Comparison of ENCODE assay signal across 10 cellular contexts in the genomic region with DNA sequence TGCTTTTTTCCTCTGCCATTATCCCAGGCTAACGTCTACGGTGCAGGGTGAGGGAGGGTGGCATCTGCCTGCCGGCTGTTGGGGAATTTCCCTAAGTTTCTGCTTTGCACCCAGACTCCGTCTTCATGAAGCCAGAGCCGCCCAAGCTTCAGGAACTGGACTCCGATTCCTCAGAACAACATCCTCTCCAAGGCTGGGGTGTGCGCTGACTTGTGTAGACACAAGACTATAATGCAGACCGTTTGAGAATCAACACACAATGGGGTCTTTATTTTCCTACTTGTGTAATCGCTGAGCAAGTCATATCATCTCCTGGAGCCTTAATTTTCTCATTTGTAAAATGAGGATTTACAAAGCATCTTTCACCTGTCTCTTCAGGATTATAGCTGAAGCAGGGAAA.
DNase-seq lines count a peak whose midpoint lies in the region; ATAC-seq and TF ChIP-seq lines count a peak whose summit lies in the region.
"Had no signal": no experiment of that assay in that cellular context is flagged by ENCODE, and none has a peak within 500 bp of the region (broad histone marks: within the 10 kb centered on the region; RNA-seq: fewer than 3 reads in every experiment).

No MANE protein-coding gene starts in this region.

- no peaks in the 10 kb centered on the region for H3K9me3 ChIP-seq in body of pancreas

- intact Hi-C loops in body of pancreas (cut with DNase I) (no loop called here), left cardiac atrium (cut with DNase I) (no loop called here)

- H3K27me3 ChIP-seq in body of pancreas, result no peaks in the 10 kb centered on the region

- peak overlapping the region; percentile 78 to 89 (median 86) for H3K27ac ChIP-seq in body of pancreas
- H3K27ac ChIP-seq: parathyroid adenoma had no signal

- TF ChIP-seq POLR2A in body of pancreas (IDR thresholded peaks at IDR 0.05), result peak in 1 of 3 donors; percentile 3

- ATAC-seq in body of pancreas (peak; percentile 19), left cardiac atrium (peak; percentile 51 to 71), HG03139 (IDR thresholded peaks at IDR 0.05; ENCODE audit: unreplicated experiment) (no peak), HG03108 (IDR thresholded peaks at IDR 0.05; ENCODE audit: unreplicated experiment) (no peak)

- peak; percentile 19 for DNase-seq in COLO829 (ENCODE audit: low spot score)
- DNase-seq in body of pancreas, result peak in 2 of 4 donors; percentile 23 to 51
- no peak for DNase-seq in left cardiac atrium
- DNase-seq in putamen (ENCODE audit: low spot score), result peak; percentile 47
- DNase-seq in NCI-H187 (lab: John Stamatoyannopoulos, UW), result no peak
- DNase-seq in NCI-H526 (lab: John Stamatoyannopoulos, UW), result no peak
- DNase-seq: NCI-H510A had no signal

- TF ChIP-seq CTCF in body of pancreas (IDR thresholded peaks at IDR 0.05), result no peak

- H3K4me1 ChIP-seq in body of pancreas, result peaks cover 22% of the 10 kb centered on the region
- H3K4me1 ChIP-seq: parathyroid adenoma had no signal

- H3K36me3 ChIP-seq in body of pancreas (replicated peaks in 1 of 2; ENCODE audit: insufficient read depth in 1 of 2, low read depth in 2 of 2), result no peaks in the 10 kb centered on the region

- no peak overlapping the region for H3K4me3 ChIP-seq in body of pancreas

- 6 to 21% methylated on average over 9 of the region's 9 CpGs for WGBS in body of pancreas, 2 donors

Comparison
In these comparisons a context has a peak if more than half of its experiments do, and no peak if none do; other contexts are left out.
1. DNase-seq: peak in COLO829 (single experiment) and putamen (single experiment); none in left cardiac atrium (single experiment), NCI-H187 (0 of 2) and NCI-H526 (0 of 2).
2. ATAC-seq: peak in body of pancreas (single experiment) and left cardiac atrium (2 of 2); none in HG03139 (single experiment) and HG03108 (single experiment).